In the genomic region with DNA sequence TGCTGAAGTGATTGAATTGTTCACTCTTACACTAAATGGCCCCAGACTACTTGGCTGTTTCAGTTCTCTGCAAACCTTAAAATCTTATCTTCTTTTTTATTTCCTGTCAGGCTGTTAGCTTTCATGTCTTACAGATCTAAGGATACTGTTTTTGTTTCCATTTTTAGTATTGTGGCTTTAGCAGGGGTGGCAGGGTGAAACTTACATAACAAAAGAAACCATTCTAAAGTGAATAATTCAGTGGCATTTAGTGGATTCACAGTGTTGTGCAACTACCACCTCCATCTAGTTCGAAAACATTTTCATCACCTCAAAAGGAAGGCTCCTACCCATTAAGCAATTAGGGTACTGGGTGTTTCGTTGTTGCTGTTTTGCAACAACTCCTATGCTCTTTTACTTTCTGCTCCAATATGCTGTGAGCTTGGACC, we compare ENCODE assay signal across 1 cellular context.
TF ChIP-seq lines count a peak whose summit lies in the region.

No MANE protein-coding gene starts in this region.

TF ChIP-seq in H1, 55 proteins besides CTCF, POLR2A, EP300 and RAD21:
- TF ChIP-seq SIX5 (IDR thresholded peaks at IDR 0.05; ENCODE audit: low read depth, low read length) (no peak), CEBPB (IDR thresholded peaks at IDR 0.05; ENCODE audit: low read depth, low read length) (peak; percentile 78)
